Comparison of ENCODE assay signal across 11 cellular contexts in the genomic region with DNA sequence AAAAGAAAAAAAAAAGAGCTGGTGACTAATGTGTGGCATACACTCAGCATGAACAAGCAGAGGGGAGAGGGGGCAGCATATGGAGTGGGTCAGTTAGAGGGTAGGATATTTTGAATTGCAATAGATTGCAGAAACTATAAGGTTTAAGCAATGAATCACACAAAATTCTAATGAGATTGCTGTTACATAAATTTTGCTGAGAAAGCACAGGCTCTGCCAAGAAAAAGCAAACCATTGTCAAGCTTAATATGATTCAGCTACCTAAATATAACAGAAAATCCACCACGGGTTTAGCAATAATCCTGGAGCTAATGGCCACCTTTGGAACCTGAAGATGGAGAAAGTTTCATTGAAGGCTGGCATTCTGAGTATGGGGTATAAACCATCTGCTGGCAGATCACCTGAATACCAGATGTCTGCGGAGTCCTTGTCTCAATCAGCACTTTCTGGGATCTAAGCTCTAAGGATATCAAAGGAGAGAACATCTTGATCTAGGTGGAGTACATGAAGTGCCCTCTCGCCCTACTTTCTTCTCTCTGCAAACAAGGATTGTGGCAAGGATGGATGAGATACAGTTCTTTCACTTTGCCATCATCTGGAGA. TPM values are rescaled to one million over a fixed set of nuclear protein-coding genes. Genes with fewer than 3 reads are reported as not detected.
DNase-seq lines count a peak whose midpoint lies in the region; ATAC-seq, FAIRE-seq and TF ChIP-seq lines count a peak whose summit lies in the region.
"Had no signal": no experiment of that assay in that cellular context is flagged by ENCODE, and none has a peak within 500 bp of the region (broad histone marks: within the 10 kb centered on the region; RNA-seq: fewer than 3 reads in every experiment).

No MANE protein-coding gene starts in this region.

- H3K27me3 Mint-ChIP-seq in activated CD4-positive, alpha-beta T cell treated with anti-CD3 and anti-CD28 coated beads for 36 hours = no peaks in the 10 kb centered on the region
- no peaks in the 10 kb centered on the region for H3K27me3 Mint-ChIP-seq in activated CD4-positive, alpha-beta T cell treated with anti-CD3 and anti-CD28 coated beads, Interleukin-2, amount 10 ng/mL, durations not matched to agents 7 days and 5 days
- H3K27me3 Mint-ChIP-seq: B cell had no signal

- TF ChIP-seq EP300 in suprapubic skin (IDR thresholded peaks at IDR 0.05) = no peak

- H3K4me3 Mint-ChIP-seq in activated CD4-positive, alpha-beta T cell treated with anti-CD3 and anti-CD28 coated beads for 36 hours = no peak overlapping the region
- H3K4me3 Mint-ChIP-seq in activated CD4-positive, alpha-beta T cell treated with anti-CD3 and anti-CD28 coated beads, Interleukin-2, amount 10 ng/mL, durations not matched to agents 7 days and 5 days = no peak overlapping the region

- no peaks in the 10 kb centered on the region for H3K9me3 ChIP-seq in suprapubic skin
- H3K9me3 ChIP-seq: body of pancreas had no signal

- DNase-seq in activated CD4-positive, alpha-beta T cell treated with anti-CD3 and anti-CD28 coated beads for 36 hours = no peak
- no peak for DNase-seq in activated CD4-positive, alpha-beta T cell treated with anti-CD3 and anti-CD28 coated beads, Interleukin-2, amount 10 ng/mL, durations not matched to agents 7 days and 5 days
- peak; percentile 87 for DNase-seq in hepatic stellate cell (ENCODE audit: low spot score)
- no peak for DNase-seq in suprapubic skin (ENCODE audit: low spot score in 2 of 2)
- no peak for DNase-seq in SHP77 treated with DMSO at 0.1 percent for 48 hours (lab: John Stamatoyannopoulos, UW)
- no peak for DNase-seq in urothelium cell line (ENCODE audit: low spot score)

- no peak for FAIRE-seq in urothelium cell line (lab: Jason Lieb, UNC)

- POLR2A ChIA-PET in activated CD4-positive, alpha-beta T cell treated with anti-CD3 and anti-CD28 coated beads for 36 hours (lab: Charles Lee) = no interaction called here
- POLR2A ChIA-PET in activated CD4-positive, alpha-beta T cell treated with anti-CD3 and anti-CD28 coated beads, Interleukin-2, amount 10 ng/mL, durations not matched to agents 7 days and 5 days (lab: Charles Lee) = no interaction called here

- 49% methylated on average over 3 of the region's 3 CpGs for WGBS in suprapubic skin

- H3K27me3 ChIP-seq in suprapubic skin = no peaks in the 10 kb centered on the region
- H3K27me3 ChIP-seq: body of pancreas had no signal

- no peak overlapping the region for H3K4me3 ChIP-seq in suprapubic skin
- H3K4me3 ChIP-seq: body of pancreas, lung had no signal

- H3K27ac Mint-ChIP-seq in activated CD4-positive, alpha-beta T cell treated with anti-CD3 and anti-CD28 coated beads for 36 hours = no peak overlapping the region
- H3K27ac Mint-ChIP-seq in activated CD4-positive, alpha-beta T cell treated with anti-CD3 and anti-CD28 coated beads, Interleukin-2, amount 10 ng/mL, durations not matched to agents 7 days and 5 days = no peak overlapping the region

- H3K4me1 ChIP-seq in suprapubic skin = peaks cover 29% of the 10 kb centered on the region
- H3K4me1 ChIP-seq: body of pancreas had no signal

- H3K27ac ChIP-seq in angular gyrus (ENCODE audit: low read depth, low read length) (peak overlapping the region; percentile 64), suprapubic skin (peak overlapping the region; percentile 63)
- H3K27ac ChIP-seq: body of pancreas had no signal

- no peak for TF ChIP-seq CTCF in suprapubic skin (IDR thresholded peaks at IDR 0.05)

- H3K4me1 Mint-ChIP-seq in activated CD4-positive, alpha-beta T cell treated with anti-CD3 and anti-CD28 coated beads for 36 hours = peaks cover 21% of the 10 kb centered on the region
- peaks cover 9% of the 10 kb centered on the region for H3K4me1 Mint-ChIP-seq in activated CD4-positive, alpha-beta T cell treated with anti-CD3 and anti-CD28 coated beads, Interleukin-2, amount 10 ng/mL, durations not matched to agents 7 days and 5 days

- peak; percentile 54 for ATAC-seq in activated CD4-positive, alpha-beta T cell treated with anti-CD3 and anti-CD28 coated beads for 36 hours
- no peak for ATAC-seq in HG02884 (IDR thresholded peaks at IDR 0.05; ENCODE audit: unreplicated experiment)
- ATAC-seq: body of pancreas had no signal

- no peak for TF ChIP-seq POLR2A in suprapubic skin (IDR thresholded peaks at IDR 0.05)

- intact Hi-C loops in activated CD4-positive, alpha-beta T cell treated with anti-CD3 and anti-CD28 coated beads for 36 hours (cut with DNase I, micrococcal nuclease) = no loop called here

- H3K36me3 Mint-ChIP-seq in activated CD4-positive, alpha-beta T cell treated with anti-CD3 and anti-CD28 coated beads for 36 hours (ENCODE audit: low read depth) = peaks cover 23% of the 10 kb centered on the region
- H3K36me3 Mint-ChIP-seq in activated CD4-positive, alpha-beta T cell treated with anti-CD3 and anti-CD28 coated beads, Interleukin-2, amount 10 ng/mL, durations not matched to agents 7 days and 5 days (ENCODE audit: low read depth) = peaks cover 27% of the 10 kb centered on the region

- CTCF ChIA-PET in activated CD4-positive, alpha-beta T cell treated with anti-CD3 and anti-CD28 coated beads for 36 hours (lab: Charles Lee) = interaction anchor here (0.6 to 0.7 kb wide), 2 partner anchors 15 to 16 kb away, joined by 3 read pairs; no protein-coding TSS in a partner anchor
- CTCF ChIA-PET in activated CD4-positive, alpha-beta T cell treated with anti-CD3 and anti-CD28 coated beads, Interleukin-2, amount 10 ng/mL, durations not matched to agents 7 days and 5 days (lab: Charles Lee) = interaction anchor here (0.7 to 1.2 kb wide), 2 partner anchors 22 to 532 kb away, joined by 3 to 4 read pairs; no protein-coding TSS in a partner anchor

- no peaks in the 10 kb centered on the region for H3K9me3 Mint-ChIP-seq in activated CD4-positive, alpha-beta T cell treated with anti-CD3 and anti-CD28 coated beads for 36 hours (ENCODE audit: low read depth)
- no peaks in the 10 kb centered on the region for H3K9me3 Mint-ChIP-seq in activated CD4-positive, alpha-beta T cell treated with anti-CD3 and anti-CD28 coated beads, Interleukin-2, amount 10 ng/mL, durations not matched to agents 7 days and 5 days

- peaks cover 31% of the 10 kb centered on the region for H3K36me3 ChIP-seq in suprapubic skin

RNA-seq across cellular contexts. Expression of a gene that starts 30.3 kb away (rescaled TPM):
- total RNA-seq in activated CD4-positive, alpha-beta T cell treated with anti-CD3 and anti-CD28 coated beads for 36 hours = not detected
- total RNA-seq in activated CD4-positive, alpha-beta T cell treated with anti-CD3 and anti-CD28 coated beads, Interleukin-2, amount 10 ng/mL, durations not matched to agents 7 days and 5 days = not detected
- total RNA-seq in suprapubic skin = 10 to 100 TPM in 1 of 4 donors, 1 to 10 TPM in 3; 2.8 to 18.6 (median 4.1) TPM
- total RNA-seq: B cell had no signal

RNA-seq across cellular contexts. Expression of a gene that starts 59.2 kb away (rescaled TPM):
- total RNA-seq in activated CD4-positive, alpha-beta T cell treated with anti-CD3 and anti-CD28 coated beads for 36 hours = 10 to 100 TPM; 74.3 to 89.6 TPM
- total RNA-seq in activated CD4-positive, alpha-beta T cell treated with anti-CD3 and anti-CD28 coated beads, Interleukin-2, amount 10 ng/mL, durations not matched to agents 7 days and 5 days = 10 to 100 TPM; 82.5 to 87.4 TPM
- 100 to 1,000 TPM in 1 of 4 donors, 10 to 100 TPM in 3; 45.7 to 127 (median 68.7) TPM for total RNA-seq in suprapubic skin
